13 cellular contexts compared by ENCODE assay signal in the genomic region with DNA sequence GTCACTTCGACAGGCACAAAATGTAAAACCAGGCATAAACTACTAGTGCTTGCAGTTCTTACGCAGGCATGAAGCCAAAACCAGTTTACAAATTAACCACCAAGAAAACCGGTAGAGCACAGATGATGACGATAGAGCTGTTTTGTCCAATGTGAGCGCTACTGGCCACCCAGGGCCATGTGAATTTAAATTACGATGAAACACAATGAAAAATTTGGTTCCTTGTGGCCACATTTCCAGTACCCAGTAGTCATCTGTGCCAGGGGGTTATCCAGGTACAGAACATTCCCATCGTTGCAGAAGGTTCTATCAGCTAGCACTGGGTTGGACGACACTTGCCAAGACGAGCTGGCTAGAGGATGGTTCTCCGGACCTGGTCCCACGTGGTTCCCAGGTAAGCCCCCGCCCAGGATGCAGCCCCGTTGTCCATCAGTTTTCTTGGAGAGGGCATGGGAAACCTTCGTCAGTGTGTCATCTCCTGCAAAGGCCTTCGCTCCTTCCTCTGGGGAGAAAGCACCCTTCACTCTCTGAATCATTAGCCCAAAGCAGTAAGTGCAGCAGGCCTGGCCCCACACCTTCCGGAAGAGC. TPM values are rescaled to one million over a fixed set of nuclear protein-coding genes. Genes with fewer than 3 reads are reported as not detected.
DNase-seq lines count a peak whose midpoint lies in the region; ATAC-seq and TF ChIP-seq lines count a peak whose summit lies in the region.
"Had no signal": no experiment of that assay in that cellular context is flagged by ENCODE, and none has a peak within 500 bp of the region (broad histone marks: within the 10 kb centered on the region; RNA-seq: fewer than 3 reads in every experiment).

No MANE protein-coding gene starts in this region.

- no peaks in the 10 kb centered on the region for H3K27me3 ChIP-seq in heart right ventricle
- H3K27me3 ChIP-seq: BLaER1 treated with 17β-estradiol and CSF1 and Interleukin-3, amounts not matched to agents 10 nM and 100 nM had no signal

- peak overlapping the region in 8 of 10 donors; percentile 69 to 99 (median 85) for H3K27ac ChIP-seq in heart right ventricle
- H3K27ac ChIP-seq: BLaER1 treated with 17β-estradiol and CSF1 and Interleukin-3, amounts not matched to agents 10 nM and 100 nM; SK-N-MC had no signal

- H3K4me1 ChIP-seq in heart right ventricle: peaks cover 24 to 65% (median 38%) of the 10 kb centered on the region in 9 donors

- H3K4me3 ChIP-seq in heart right ventricle: no peak overlapping the region

- H3K27ac Mint-ChIP-seq in activated naive CD8-positive, alpha-beta T cell treated with anti-CD3 and anti-CD28 coated beads, Interleukin-2, amount 10 ng/mL, durations not matched to agents 7 days and 5 days: no peak overlapping the region
- peak overlapping the region; percentile 62 for H3K27ac Mint-ChIP-seq in type B pancreatic cell

- 79 to 86% methylated on average over 16 of the region's 16 CpGs for WGBS in heart right ventricle, 2 donors

- POLR2A ChIA-PET in activated naive CD8-positive, alpha-beta T cell treated with anti-CD3 and anti-CD28 coated beads, Interleukin-2, amount 10 ng/mL, durations not matched to agents 7 days and 5 days (lab: Charles Lee): interaction anchor here (1.3 to 3.0 kb wide), 3 partner anchors 25 to 74 kb away, joined by 14 to 27 read pairs (median 20); partner anchors contain the start of genes C11orf21, TSPAN32 and TSSC4

- H3K4me3 Mint-ChIP-seq in activated naive CD8-positive, alpha-beta T cell treated with anti-CD3 and anti-CD28 coated beads, Interleukin-2, amount 10 ng/mL, durations not matched to agents 7 days and 5 days: peak overlapping the region; percentile 66
- peak overlapping the region; percentile 82 for H3K4me3 Mint-ChIP-seq in type B pancreatic cell

- ATAC-seq in heart right ventricle (no peak), GM18867 (IDR thresholded peaks at IDR 0.05; ENCODE audit: unreplicated experiment) (no peak), HG03039 (IDR thresholded peaks at IDR 0.05; ENCODE audit: unreplicated experiment) (no peak)
- ATAC-seq in activated naive CD8-positive, alpha-beta T cell treated with anti-CD3 and anti-CD28 coated beads, Interleukin-2, amount 10 ng/mL, durations not matched to agents 7 days and 5 days (ENCODE audit: low read depth): no peak

- peaks cover 0 to 3% (median 0%) of the 10 kb centered on the region in 11 donors for H3K9me3 ChIP-seq in heart right ventricle
- H3K9me3 ChIP-seq: spleen had no signal

- intact Hi-C loops in heart right ventricle (cut with DNase I): loop anchor here in 6 of 10 donors (2.0 to 10.0 kb wide), 7 partner anchors 51 to 73 kb away; partner anchors contain the start of genes TSPAN32 (in 2 of the 6) and C11orf21 (in 1 of the 6)
- intact Hi-C loops in cardiac septum (cut with DNase I): loop anchor here (1.0 kb wide), 2 partner anchors 61 to 73 kb away; no protein-coding TSS in a partner anchor

- peaks cover 7% of the 10 kb centered on the region for H3K4me1 Mint-ChIP-seq in activated naive CD8-positive, alpha-beta T cell treated with anti-CD3 and anti-CD28 coated beads, Interleukin-2, amount 10 ng/mL, durations not matched to agents 7 days and 5 days
- H3K4me1 Mint-ChIP-seq in type B pancreatic cell (ENCODE audit: unreplicated experiment): peaks cover 5% of the 10 kb centered on the region

- H3K27me3 Mint-ChIP-seq in activated naive CD8-positive, alpha-beta T cell treated with anti-CD3 and anti-CD28 coated beads, Interleukin-2, amount 10 ng/mL, durations not matched to agents 7 days and 5 days: peaks cover 4% of the 10 kb centered on the region
- H3K27me3 Mint-ChIP-seq in type B pancreatic cell: no peaks in the 10 kb centered on the region

- H3K36me3 Mint-ChIP-seq in activated naive CD8-positive, alpha-beta T cell treated with anti-CD3 and anti-CD28 coated beads, Interleukin-2, amount 10 ng/mL, durations not matched to agents 7 days and 5 days: peaks cover 4% of the 10 kb centered on the region
- no peaks in the 10 kb centered on the region for H3K36me3 Mint-ChIP-seq in type B pancreatic cell

- DNase-seq in heart right ventricle (no peak), cardiac septum (ENCODE audit: low spot score) (no peak), left kidney (ENCODE audit: low read depth, low spot score) (peak; percentile 74), type B pancreatic cell (ENCODE audit: extremely low spot score, unreplicated experiment) (no peak), amniotic stem cell (lab: John Stamatoyannopoulos, UW) (no peak)
- no peak for DNase-seq in activated naive CD8-positive, alpha-beta T cell treated with anti-CD3 and anti-CD28 coated beads, Interleukin-2, amount 10 ng/mL, durations not matched to agents 7 days and 5 days
- DNase-seq: cerebellar nuclear complex, NCI-H526 treated with DMSO at 0.1 percent for 48 hours had no signal

- TF ChIP-seq CTCF in heart right ventricle (IDR thresholded peaks at IDR 0.05) (peak in 1 of 9 donors; percentile 1), type B pancreatic cell (conservative IDR thresholded peaks at IDR 0.05) (no peak)

- H3K9me3 Mint-ChIP-seq in activated naive CD8-positive, alpha-beta T cell treated with anti-CD3 and anti-CD28 coated beads, Interleukin-2, amount 10 ng/mL, durations not matched to agents 7 days and 5 days: no peaks in the 10 kb centered on the region
- no peaks in the 10 kb centered on the region for H3K9me3 Mint-ChIP-seq in type B pancreatic cell

- peaks cover 0 to 6% (median 0%) of the 10 kb centered on the region in 9 donors for H3K36me3 ChIP-seq in heart right ventricle
- H3K36me3 ChIP-seq: spleen had no signal

RNA-seq across cellular contexts. Expression of gene CD81, which starts 1.1 kb away (rescaled TPM):
- total RNA-seq in heart right ventricle: 100 to 1,000 TPM; 461 to 959 (median 513) TPM
- polyA plus RNA-seq in heart right ventricle: 100 to 1,000 TPM; 346 to 588 TPM
- 663 TPM for total RNA-seq in cardiac septum
- total RNA-seq in activated naive CD8-positive, alpha-beta T cell treated with anti-CD3 and anti-CD28 coated beads, Interleukin-2, amount 10 ng/mL, durations not matched to agents 7 days and 5 days: 100 to 1,000 TPM; 149 to 154 TPM
- 350 and 438 TPM in 2 replicates for total RNA-seq in type B pancreatic cell (ENCODE audit: low replicate concordance)

RNA-seq across cellular contexts. Expression of gene TSSC4, which starts 24.5 kb away (rescaled TPM):
- total RNA-seq in heart right ventricle (10 to 100 TPM; 22.0 to 46.4 (median 29.2) TPM), cardiac septum (36.2 TPM), type B pancreatic cell (ENCODE audit: low replicate concordance) (59.0 and 59.7 TPM in 2 replicates)
- 10 to 100 TPM; 56.0 to 72.3 TPM for polyA plus RNA-seq in heart right ventricle
- 10 to 100 TPM; 46.8 to 48.2 TPM for total RNA-seq in activated naive CD8-positive, alpha-beta T cell treated with anti-CD3 and anti-CD28 coated beads, Interleukin-2, amount 10 ng/mL, durations not matched to agents 7 days and 5 days
